Comparison of ENCODE assay signal across 1 cellular context in genomic region chr5:137888875-137889759, GRCh38.
TF ChIP-seq lines count a peak whose summit lies in the region.

Gene PKD2L2 (plus strand): TSS chr5:137889457. CDS start chr5:137889492, 35 bp downstream.

TF ChIP-seq in GM12878, 131 proteins besides CTCF, POLR2A, EP300 and RAD21 (continued from another document and continues in another):
- TF ChIP-seq, protein P1, sequence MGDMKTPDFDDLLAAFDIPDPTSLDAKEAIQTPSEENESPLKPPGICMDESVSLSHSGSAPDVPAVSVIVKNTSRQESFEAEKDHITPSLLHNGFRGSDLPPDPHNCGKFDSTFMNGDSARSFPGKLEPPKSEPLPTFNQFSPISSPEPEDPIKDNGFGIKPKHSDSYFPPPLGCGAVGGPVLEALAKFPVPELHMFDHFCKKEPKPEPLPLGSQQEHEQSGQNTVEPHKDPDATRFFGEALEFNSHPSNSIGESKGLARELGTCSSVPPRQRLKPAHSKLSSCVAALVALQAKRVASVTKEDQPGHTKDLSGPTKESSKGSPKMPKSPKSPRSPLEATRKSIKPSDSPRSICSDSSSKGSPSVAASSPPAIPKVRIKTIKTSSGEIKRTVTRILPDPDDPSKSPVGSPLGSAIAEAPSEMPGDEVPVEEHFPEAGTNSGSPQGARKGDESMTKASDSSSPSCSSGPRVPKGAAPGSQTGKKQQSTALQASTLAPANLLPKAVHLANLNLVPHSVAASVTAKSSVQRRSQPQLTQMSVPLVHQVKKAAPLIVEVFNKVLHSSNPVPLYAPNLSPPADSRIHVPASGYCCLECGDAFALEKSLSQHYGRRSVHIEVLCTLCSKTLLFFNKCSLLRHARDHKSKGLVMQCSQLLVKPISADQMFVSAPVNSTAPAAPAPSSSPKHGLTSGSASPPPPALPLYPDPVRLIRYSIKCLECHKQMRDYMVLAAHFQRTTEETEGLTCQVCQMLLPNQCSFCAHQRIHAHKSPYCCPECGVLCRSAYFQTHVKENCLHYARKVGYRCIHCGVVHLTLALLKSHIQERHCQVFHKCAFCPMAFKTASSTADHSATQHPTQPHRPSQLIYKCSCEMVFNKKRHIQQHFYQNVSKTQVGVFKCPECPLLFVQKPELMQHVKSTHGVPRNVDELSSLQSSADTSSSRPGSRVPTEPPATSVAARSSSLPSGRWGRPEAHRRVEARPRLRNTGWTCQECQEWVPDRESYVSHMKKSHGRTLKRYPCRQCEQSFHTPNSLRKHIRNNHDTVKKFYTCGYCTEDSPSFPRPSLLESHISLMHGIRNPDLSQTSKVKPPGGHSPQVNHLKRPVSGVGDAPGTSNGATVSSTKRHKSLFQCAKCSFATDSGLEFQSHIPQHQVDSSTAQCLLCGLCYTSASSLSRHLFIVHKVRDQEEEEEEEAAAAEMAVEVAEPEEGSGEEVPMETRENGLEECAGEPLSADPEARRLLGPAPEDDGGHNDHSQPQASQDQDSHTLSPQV (IDR thresholded peaks at IDR 0.05), result 0 out of 2 replicates have a peak, but pooled peaks have one; percentile 46
- TF ChIP-seq BCL11A (IDR thresholded peaks at IDR 0.05; ENCODE audit: low read depth, low read length), result no peak
- no peak for TF ChIP-seq SPI1 (IDR thresholded peaks at IDR 0.05; ENCODE audit: borderline replicate concordance, insufficient read depth, low read depth, low read length)
- no peak for TF ChIP-seq BRCA1 (IDR thresholded peaks at IDR 0.05; ENCODE audit: low read depth, low read length)
- peak; percentile 91; the same call in 1 of the 2 replicates for TF ChIP-seq POLR2AphosphoS5 (IDR thresholded peaks at IDR 0.05; ENCODE audit: low read length)
- peak; percentile 93 for TF ChIP-seq POLR2AphosphoS2 (IDR thresholded peaks at IDR 0.05; ENCODE audit: low read depth, low read length)
- TF ChIP-seq, protein P2, sequence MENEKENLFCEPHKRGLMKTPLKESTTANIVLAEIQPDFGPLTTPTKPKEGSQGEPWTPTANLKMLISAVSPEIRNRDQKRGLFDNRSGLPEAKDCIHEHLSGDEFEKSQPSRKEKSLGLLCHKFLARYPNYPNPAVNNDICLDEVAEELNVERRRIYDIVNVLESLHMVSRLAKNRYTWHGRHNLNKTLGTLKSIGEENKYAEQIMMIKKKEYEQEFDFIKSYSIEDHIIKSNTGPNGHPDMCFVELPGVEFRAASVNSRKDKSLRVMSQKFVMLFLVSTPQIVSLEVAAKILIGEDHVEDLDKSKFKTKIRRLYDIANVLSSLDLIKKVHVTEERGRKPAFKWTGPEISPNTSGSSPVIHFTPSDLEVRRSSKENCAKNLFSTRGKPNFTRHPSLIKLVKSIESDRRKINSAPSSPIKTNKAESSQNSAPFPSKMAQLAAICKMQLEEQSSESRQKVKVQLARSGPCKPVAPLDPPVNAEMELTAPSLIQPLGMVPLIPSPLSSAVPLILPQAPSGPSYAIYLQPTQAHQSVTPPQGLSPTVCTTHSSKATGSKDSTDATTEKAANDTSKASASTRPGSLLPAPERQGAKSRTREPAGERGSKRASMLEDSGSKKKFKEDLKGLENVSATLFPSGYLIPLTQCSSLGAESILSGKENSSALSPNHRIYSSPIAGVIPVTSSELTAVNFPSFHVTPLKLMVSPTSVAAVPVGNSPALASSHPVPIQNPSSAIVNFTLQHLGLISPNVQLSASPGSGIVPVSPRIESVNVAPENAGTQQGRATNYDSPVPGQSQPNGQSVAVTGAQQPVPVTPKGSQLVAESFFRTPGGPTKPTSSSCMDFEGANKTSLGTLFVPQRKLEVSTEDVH (IDR thresholded peaks at IDR 0.05; ENCODE audit: low read depth, partially characterized antibody), result no peak
- TF ChIP-seq FOXK2 (IDR thresholded peaks at IDR 0.05), result no peak
- TF ChIP-seq BACH1 (IDR thresholded peaks at IDR 0.05; ENCODE audit: borderline replicate concordance), result peak; percentile 73; the same call in 1 of the 2 replicates
- no peak for TF ChIP-seq ATF2 (IDR thresholded peaks at IDR 0.05; ENCODE audit: low read length)
- TF ChIP-seq MEF2B (IDR thresholded peaks at IDR 0.05; ENCODE audit: partially characterized antibody, poor library complexity, severe bottlenecking), result no peak
- TF ChIP-seq YBX1 (IDR thresholded peaks at IDR 0.05), result no peak
- TF ChIP-seq ZSCAN29 (IDR thresholded peaks at IDR 0.05), result no peak
- TF ChIP-seq, protein P3, sequence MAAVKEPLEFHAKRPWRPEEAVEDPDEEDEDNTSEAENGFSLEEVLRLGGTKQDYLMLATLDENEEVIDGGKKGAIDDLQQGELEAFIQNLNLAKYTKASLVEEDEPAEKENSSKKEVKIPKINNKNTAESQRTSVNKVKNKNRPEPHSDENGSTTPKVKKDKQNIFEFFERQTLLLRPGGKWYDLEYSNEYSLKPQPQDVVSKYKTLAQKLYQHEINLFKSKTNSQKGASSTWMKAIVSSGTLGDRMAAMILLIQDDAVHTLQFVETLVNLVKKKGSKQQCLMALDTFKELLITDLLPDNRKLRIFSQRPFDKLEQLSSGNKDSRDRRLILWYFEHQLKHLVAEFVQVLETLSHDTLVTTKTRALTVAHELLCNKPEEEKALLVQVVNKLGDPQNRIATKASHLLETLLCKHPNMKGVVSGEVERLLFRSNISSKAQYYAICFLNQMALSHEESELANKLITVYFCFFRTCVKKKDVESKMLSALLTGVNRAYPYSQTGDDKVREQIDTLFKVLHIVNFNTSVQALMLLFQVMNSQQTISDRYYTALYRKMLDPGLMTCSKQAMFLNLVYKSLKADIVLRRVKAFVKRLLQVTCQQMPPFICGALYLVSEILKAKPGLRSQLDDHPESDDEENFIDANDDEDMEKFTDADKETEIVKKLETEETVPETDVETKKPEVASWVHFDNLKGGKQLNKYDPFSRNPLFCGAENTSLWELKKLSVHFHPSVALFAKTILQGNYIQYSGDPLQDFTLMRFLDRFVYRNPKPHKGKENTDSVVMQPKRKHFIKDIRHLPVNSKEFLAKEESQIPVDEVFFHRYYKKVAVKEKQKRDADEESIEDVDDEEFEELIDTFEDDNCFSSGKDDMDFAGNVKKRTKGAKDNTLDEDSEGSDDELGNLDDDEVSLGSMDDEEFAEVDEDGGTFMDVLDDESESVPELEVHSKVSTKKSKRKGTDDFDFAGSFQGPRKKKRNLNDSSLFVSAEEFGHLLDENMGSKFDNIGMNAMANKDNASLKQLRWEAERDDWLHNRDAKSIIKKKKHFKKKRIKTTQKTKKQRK (IDR thresholded peaks at IDR 0.05; ENCODE audit: low read depth, low read length), result no peak
- peak; percentile 8 for TF ChIP-seq HDAC6 (IDR thresholded peaks at IDR 0.05; ENCODE audit: unreplicated experiment)
- no peak for TF ChIP-seq EZH2 (IDR thresholded peaks at IDR 0.05; ENCODE audit: borderline replicate concordance, control insufficient read depth, low read depth, low read length)
- no peak for TF ChIP-seq TCF7 (IDR thresholded peaks at IDR 0.05; ENCODE audit: borderline replicate concordance)
- TF ChIP-seq SMARCA5 (IDR thresholded peaks at IDR 0.05), result peak; percentile 98
- TF ChIP-seq ETV6 (conservative IDR thresholded peaks at IDR 0.05 in 1 of 2, IDR thresholded peaks at IDR 0.05 in 1 of 2; ENCODE audit: borderline replicate concordance in 1 of 2, low read depth in 1 of 2), result no peak
- peak; percentile 41; the same call in 1 of the 2 replicates for TF ChIP-seq PAX5 (IDR thresholded peaks at IDR 0.05; ENCODE audit: borderline replicate concordance, low read depth, low read length)
- no peak for TF ChIP-seq RFX5 (IDR thresholded peaks at IDR 0.05; ENCODE audit: low read depth, low read length)
- no peak; the same call in 1 of the 2 replicates for TF ChIP-seq MTA2 (IDR thresholded peaks at IDR 0.05; ENCODE audit: low read depth)
- TF ChIP-seq SIX5 (IDR thresholded peaks at IDR 0.05; ENCODE audit: low read depth, low read length, severe bottlenecking), result no peak
- TF ChIP-seq, protein P4, sequence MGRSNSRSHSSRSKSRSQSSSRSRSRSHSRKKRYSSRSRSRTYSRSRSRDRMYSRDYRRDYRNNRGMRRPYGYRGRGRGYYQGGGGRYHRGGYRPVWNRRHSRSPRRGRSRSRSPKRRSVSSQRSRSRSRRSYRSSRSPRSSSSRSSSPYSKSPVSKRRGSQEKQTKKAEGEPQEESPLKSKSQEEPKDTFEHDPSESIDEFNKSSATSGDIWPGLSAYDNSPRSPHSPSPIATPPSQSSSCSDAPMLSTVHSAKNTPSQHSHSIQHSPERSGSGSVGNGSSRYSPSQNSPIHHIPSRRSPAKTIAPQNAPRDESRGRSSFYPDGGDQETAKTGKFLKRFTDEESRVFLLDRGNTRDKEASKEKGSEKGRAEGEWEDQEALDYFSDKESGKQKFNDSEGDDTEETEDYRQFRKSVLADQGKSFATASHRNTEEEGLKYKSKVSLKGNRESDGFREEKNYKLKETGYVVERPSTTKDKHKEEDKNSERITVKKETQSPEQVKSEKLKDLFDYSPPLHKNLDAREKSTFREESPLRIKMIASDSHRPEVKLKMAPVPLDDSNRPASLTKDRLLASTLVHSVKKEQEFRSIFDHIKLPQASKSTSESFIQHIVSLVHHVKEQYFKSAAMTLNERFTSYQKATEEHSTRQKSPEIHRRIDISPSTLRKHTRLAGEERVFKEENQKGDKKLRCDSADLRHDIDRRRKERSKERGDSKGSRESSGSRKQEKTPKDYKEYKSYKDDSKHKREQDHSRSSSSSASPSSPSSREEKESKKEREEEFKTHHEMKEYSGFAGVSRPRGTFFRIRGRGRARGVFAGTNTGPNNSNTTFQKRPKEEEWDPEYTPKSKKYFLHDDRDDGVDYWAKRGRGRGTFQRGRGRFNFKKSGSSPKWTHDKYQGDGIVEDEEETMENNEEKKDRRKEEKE (IDR thresholded peaks at IDR 0.05), result no peak
- TF ChIP-seq SMC3 (IDR thresholded peaks at IDR 0.05; ENCODE audit: borderline replicate concordance, low read length), result no peak
- 0 out of 2 replicates have a peak, but pooled peaks have one; percentile 35 for TF ChIP-seq HCFC1 (IDR thresholded peaks at IDR 0.05; ENCODE audit: low read length)
- TF ChIP-seq SMAD1 (IDR thresholded peaks at IDR 0.05; ENCODE audit: low read depth, partially characterized antibody), result no peak
- TF ChIP-seq PBX3 (IDR thresholded peaks at IDR 0.05; ENCODE audit: insufficient replicate concordance, low read depth, low read length), result no peak
- TF ChIP-seq FOXM1 (IDR thresholded peaks at IDR 0.05; ENCODE audit: low read depth, low read length), result no peak
- TF ChIP-seq BHLHE40 (IDR thresholded peaks at IDR 0.05; ENCODE audit: borderline replicate concordance in 1 of 2, low read depth in 2 of 2, low read length in 1 of 2), result peak in 1 of 2 experiments; percentile 68; a peak in 2 of 4 replicates
- TF ChIP-seq IRF5 (IDR thresholded peaks at IDR 0.05; ENCODE audit: borderline replicate concordance), result no peak
- TF ChIP-seq CBX3 (IDR thresholded peaks at IDR 0.05; ENCODE audit: borderline replicate concordance, low read depth), result no peak
- TF ChIP-seq NR2C1 (IDR thresholded peaks at IDR 0.05), result 0 out of 2 replicates have a peak, but pooled peaks have one; percentile 18
- no peak for TF ChIP-seq ESRRA (IDR thresholded peaks at IDR 0.05; ENCODE audit: low read length)
- no peak for TF ChIP-seq KAT2A (conservative IDR thresholded peaks at IDR 0.05; ENCODE audit: control insufficient read depth, low read depth, low read length)
- peak; percentile 7 for TF ChIP-seq CHD2 (IDR thresholded peaks at IDR 0.05; ENCODE audit: borderline replicate concordance, low read depth, low read length)
